ENCODE assay signal across 18 cellular contexts in genomic region chr4:160129439-160129838, GRCh38.
DNase-seq lines count a peak whose midpoint lies in the region; ATAC-seq and TF ChIP-seq lines count a peak whose summit lies in the region.
"Had no signal": no experiment of that assay in that cellular context is flagged by ENCODE, and none has a peak within 500 bp of the region (broad histone marks: within the 10 kb centered on the region; RNA-seq: fewer than 3 reads in every experiment).

No MANE protein-coding gene starts in this region.

- H3K4me1 Mint-ChIP-seq in nephron, result no peaks in the 10 kb centered on the region

- TF ChIP-seq CTCF in PC-9 (conservative IDR thresholded peaks at IDR 0.05), result no peak
- TF ChIP-seq CTCF in nephron (IDR thresholded peaks at IDR 0.05; ENCODE audit: unreplicated experiment in 3 of 3), result no peak
- TF ChIP-seq CTCF in vagina (IDR thresholded peaks at IDR 0.05), result no peak

- TF ChIP-seq POLR2A in vagina (IDR thresholded peaks at IDR 0.05), result no peak

- POLR2A ChIA-PET in PC-9 (lab: Charles Lee; ENCODE audit: unreplicated experiment), result no interaction called here

- no peak overlapping the region for H3K4me3 Mint-ChIP-seq in nephron
- H3K4me3 Mint-ChIP-seq: dendritic cell treated with granulocyte-macrophage colony-stimulating factor and Interleukin-4, amounts not matched to agents 40 ng/mL and 50 ng/mL, for 4 days; nephron progenitor cell had no signal

- DNase-seq in ELF-1 (ENCODE audit: low read depth, low spot score) (peak; percentile 1), PC-9 (peak in 1 of 2 experiments; percentile 59), epithelial cell of prostate (ENCODE audit: low read depth, low spot score) (peak; percentile 62), vagina (ENCODE audit: extremely low spot score in 2 of 2) (no peak), right cardiac atrium (no peak)
- DNase-seq: activated CD4-positive, alpha-beta T cell treated with anti-CD3 and anti-CD28 coated beads, Interleukin-2, amount 50 U/mL, for 4 hours; anterior cingulate cortex; NCI-H2107; nephron progenitor cell; SHP77 treated with DMSO at 0.1 percent for 48 hours; stimulated activated CD4-positive, alpha-beta T cell treated with anti-CD3 and anti-CD28 coated beads, Interleukin-2, amount 100 ng/mL, for 48 hours; thyroid gland had no signal

- H3K9me3 ChIP-seq in PC-9 (ENCODE audit: insufficient read depth, low read depth), result no peaks in the 10 kb centered on the region; the same call in 1 of the 2 replicates
- H3K9me3 ChIP-seq in vagina, result peaks cover 7% of the 10 kb centered on the region
- no peaks in the 10 kb centered on the region for H3K9me3 ChIP-seq in right cardiac atrium (ENCODE audit: control insufficient read depth, low read length)
- H3K9me3 ChIP-seq: thyroid gland had no signal

- H3K27me3 Mint-ChIP-seq in nephron (ENCODE audit: low read depth), result no peaks in the 10 kb centered on the region
- H3K27me3 Mint-ChIP-seq: dendritic cell treated with granulocyte-macrophage colony-stimulating factor and Interleukin-4, amounts not matched to agents 40 ng/mL and 50 ng/mL, for 4 days had no signal

- H3K36me3 Mint-ChIP-seq in nephron (ENCODE audit: low read depth), result no peaks in the 10 kb centered on the region

- ATAC-seq in GM19467 (IDR thresholded peaks at IDR 0.05; ENCODE audit: unreplicated experiment) (no peak), HG03520 (IDR thresholded peaks at IDR 0.05; ENCODE audit: unreplicated experiment) (no peak), right cardiac atrium (no peak)

- no TSS peak for BruUV-seq in PC-9 (replicated peaks; lab: Mats Ljungman, UMichigan)

- H3K27ac ChIP-seq in PC-9, result 0 out of 2 replicates have a peak overlapping the region, but pooled peaks have one; percentile 37
- H3K27ac ChIP-seq in epithelial cell of prostate, result peak overlapping the region; percentile 49
- H3K27ac ChIP-seq in vagina, result no peak overlapping the region
- no peak overlapping the region for H3K27ac ChIP-seq in right cardiac atrium (ENCODE audit: low read length)
- H3K27ac ChIP-seq: esophagus muscularis mucosa, right atrium auricular region, thyroid gland had no signal

- H3K36me3 ChIP-seq in PC-9 (ENCODE audit: low read depth) (no peaks in the 10 kb centered on the region), vagina (no peaks in the 10 kb centered on the region)
- H3K36me3 ChIP-seq: esophagus muscularis mucosa, right atrium auricular region, thyroid gland had no signal

- no peaks in the 10 kb centered on the region for H4K20me1 ChIP-seq in PC-9 (ENCODE audit: insufficient read depth)

- no peaks in the 10 kb centered on the region for H3K9me2 ChIP-seq in PC-9 (ENCODE audit: insufficient read depth)

- peak overlapping the region; percentile 47 to 81 (median 61) for H3K27ac Mint-ChIP-seq in nephron
- H3K27ac Mint-ChIP-seq: dendritic cell treated with granulocyte-macrophage colony-stimulating factor and Interleukin-4, amounts not matched to agents 40 ng/mL and 50 ng/mL, for 4 days; nephron progenitor cell had no signal

- 0 out of 2 replicates have a peak, but pooled peaks cover 5% of the 10 kb centered on the region for H3K4me1 ChIP-seq in PC-9 (replicated peaks; ENCODE audit: insufficient read depth)
- H3K4me1 ChIP-seq in vagina, result no peaks in the 10 kb centered on the region
- no peaks in the 10 kb centered on the region for H3K4me1 ChIP-seq in right cardiac atrium (ENCODE audit: control insufficient read depth, insufficient read depth, low read length)
- H3K4me1 ChIP-seq: esophagus muscularis mucosa, right atrium auricular region, thyroid gland had no signal

- no peak overlapping the region for H3K4me3 ChIP-seq in PC-9
- no peak overlapping the region for H3K4me3 ChIP-seq in vagina
- no peak overlapping the region for H3K4me3 ChIP-seq in right cardiac atrium (ENCODE audit: low read length)
- H3K4me3 ChIP-seq: esophagus muscularis mucosa, right atrium auricular region, thyroid gland had no signal

- CTCF ChIA-PET in PC-9 (lab: Charles Lee), result interaction anchor here (0.6 kb wide), 1 partner anchor 103 kb away, joined by 3 read pairs; no protein-coding TSS in a partner anchor

- H3F3A ChIP-seq in PC-9 (ENCODE audit: insufficient read depth, low read depth), result no peaks in the 10 kb centered on the region

- no peak overlapping the region; the same call in 1 of the 2 replicates for H2AFZ ChIP-seq in PC-9

- intact Hi-C loops in PC-9 (cut with micrococcal nuclease; ENCODE audit: unreplicated experiment), result loop anchor here (5.0 kb wide), 1 partner anchor 188 kb away; no protein-coding TSS in a partner anchor
- intact Hi-C loops in vagina (cut with DNase I), result no loop called here
- intact Hi-C loops in right cardiac atrium (cut with DNase I), result no loop called here

- peaks cover 31% of the 10 kb centered on the region for H3K9me3 Mint-ChIP-seq in nephron

- H3K27me3 ChIP-seq in PC-9 (ENCODE audit: insufficient read depth, low read depth) (no peaks in the 10 kb centered on the region), vagina (no peaks in the 10 kb centered on the region), right cardiac atrium (ENCODE audit: control insufficient read depth, insufficient read depth) (no peaks in the 10 kb centered on the region)
- H3K27me3 ChIP-seq: esophagus muscularis mucosa, right atrium auricular region, thyroid gland had no signal

- peak overlapping the region; percentile 46; the same call in 1 of the 2 replicates for H3K4me2 ChIP-seq in PC-9

- no peaks in the 10 kb centered on the region for H3K79me2 ChIP-seq in PC-9 (ENCODE audit: low read depth)

- WGBS in right cardiac atrium, result 65% methylated on average over 2 of the region's 2 CpGs

Comparison
In these comparisons a context has a peak if more than half of its experiments do, and no peak if none do; other contexts are left out.
1. DNase-seq: peak in ELF-1 (single experiment) and epithelial cell of prostate (single experiment); none in vagina (0 of 2) and right cardiac atrium (0 of 3).
2. H3K27ac ChIP-seq: peak in PC-9 (single experiment) and epithelial cell of prostate (single experiment); none in vagina (single experiment) and right cardiac atrium (single experiment).